Comparison of ENCODE assay signal across 17 cellular contexts in the genomic region with DNA sequence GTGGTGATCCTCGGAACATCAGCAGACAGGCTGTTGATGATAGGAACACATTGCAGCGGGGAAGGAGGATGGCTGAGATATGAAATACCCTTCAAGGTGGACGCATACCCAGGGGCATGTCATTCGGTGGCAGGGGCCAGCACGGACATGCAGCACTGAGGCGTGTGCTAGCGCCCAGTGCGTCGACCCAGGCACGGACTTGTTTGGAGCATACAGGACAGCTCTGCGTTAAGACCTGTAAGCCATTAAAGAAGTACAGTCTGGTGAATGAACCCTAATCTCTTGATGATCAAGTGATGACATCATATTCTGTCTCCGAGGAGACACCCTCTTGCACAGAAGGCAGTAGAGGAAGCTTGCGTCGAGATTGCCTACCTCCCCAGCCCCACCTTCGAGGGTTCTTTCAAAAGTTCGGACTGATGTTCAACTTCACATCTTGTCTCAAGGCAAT.
DNase-seq lines count a peak whose midpoint lies in the region; ATAC-seq lines count a peak whose summit lies in the region.
"Had no signal": no experiment of that assay in that cellular context is flagged by ENCODE, and none has a peak within 500 bp of the region (broad histone marks: within the 10 kb centered on the region; RNA-seq: fewer than 3 reads in every experiment).

No MANE protein-coding gene starts in this region.

- H2AK5ac ChIP-seq in neuronal stem cell (ENCODE audit: low read depth, low read length), result no peak overlapping the region

- no peak overlapping the region for H2BK5ac ChIP-seq in neuronal stem cell (ENCODE audit: low read length)

- no peaks in the 10 kb centered on the region for H3K79me2 ChIP-seq in GM23248 (ENCODE audit: insufficient read depth)

- no peak overlapping the region for H4K8ac ChIP-seq in neuronal stem cell (ENCODE audit: low read depth, low read length)

- H3K4ac ChIP-seq in neuronal stem cell (ENCODE audit: low read length), result no peak overlapping the region

- peaks cover 31% of the 10 kb centered on the region for H3K4me1 ChIP-seq in GM23248 (ENCODE audit: insufficient read depth)
- H3K4me1 ChIP-seq in SJSA1 (replicated peaks), result peaks cover 21% of the 10 kb centered on the region
- H3K4me1 ChIP-seq in neuronal stem cell (ENCODE audit: control insufficient read depth in 2 of 2, insufficient read depth in 1 of 2, low read depth in 1 of 2, low read length in 2 of 2), result peaks cover 3% of the 10 kb centered on the region in 2 donors
- H3K4me1 ChIP-seq: ascending aorta, left lung, testis had no signal

- peak; percentile 94 for ATAC-seq in esophagus mucosa

- H3K4me2 ChIP-seq in GM23248 (ENCODE audit: unreplicated experiment) (peak overlapping the region; percentile 50), neuronal stem cell (ENCODE audit: insufficient read depth, low read length, poor library complexity, severe bottlenecking) (no peak overlapping the region)

- no peak overlapping the region for H2BK15ac ChIP-seq in neuronal stem cell (ENCODE audit: low read length)

- peak overlapping the region; percentile 21 for H3K23ac ChIP-seq in neuronal stem cell (ENCODE audit: low read depth, low read length, poor library complexity)

- H3K18ac ChIP-seq in neuronal stem cell (ENCODE audit: low read length), result no peak overlapping the region

- H3K9me3 ChIP-seq in GM23248 (ENCODE audit: low read depth), result no peaks in the 10 kb centered on the region
- no peaks in the 10 kb centered on the region for H3K9me3 ChIP-seq in SJSA1 (replicated peaks)
- no peaks in the 10 kb centered on the region for H3K9me3 ChIP-seq in neuronal stem cell (replicated peaks in 1 of 2; ENCODE audit: control insufficient read depth in 2 of 2, insufficient read depth in 1 of 2, low read depth in 1 of 2, low read length in 2 of 2)
- H3K9me3 ChIP-seq: ascending aorta, left lung, testis had no signal

- H3K9ac ChIP-seq in GM23248 (peak overlapping the region; percentile 64), neuronal stem cell (ENCODE audit: low read depth, low read length, poor library complexity) (no peak overlapping the region)

- H3K9me2 ChIP-seq in GM23248 (ENCODE audit: insufficient read depth), result no peaks in the 10 kb centered on the region

- H2BK12ac ChIP-seq in neuronal stem cell (ENCODE audit: low read length), result no peak overlapping the region

- WGBS in GM23248 (ENCODE audit: low coverage in 1 of 2, low lambda C conversion rate in 2 of 2, missing lambda C conversion rate in 2 of 2), 2 experiments, result 83 to 86% methylated on average over 16 of the region's 16 CpGs
- WGBS in neuronal stem cell (ENCODE audit: extremely low coverage in 2 of 2, insufficient read length in 2 of 2, insufficient replicate concordance in 1 of 2), 2 donors, result no CpG with 5 or more reads among the region's 16 CpGs

- H4K20me1 ChIP-seq in GM23248 (ENCODE audit: insufficient read depth), result no peaks in the 10 kb centered on the region

- in situ Hi-C loops in GM23248 (cut with MboI), result no loop called here

- no peaks in the 10 kb centered on the region for H3K79me1 ChIP-seq in neuronal stem cell (ENCODE audit: low read depth, low read length)

- H3K27me3 ChIP-seq in GM23248 (replicated peaks; ENCODE audit: insufficient read depth) (no peaks in the 10 kb centered on the region), SJSA1 (replicated peaks) (no peaks in the 10 kb centered on the region), neuronal stem cell (ENCODE audit: control insufficient read depth in 3 of 3, insufficient read depth in 3 of 3, low read depth in 1 of 3, low read length in 3 of 3) (no peaks in the 10 kb centered on the region)
- H3K27me3 ChIP-seq: ascending aorta, left lung, testis had no signal

- H4K91ac ChIP-seq in neuronal stem cell (ENCODE audit: low read depth, low read length, poor library complexity), result no peak overlapping the region

- H3F3A ChIP-seq in GM23248 (ENCODE audit: insufficient read depth), result peaks cover 25% of the 10 kb centered on the region

- peak overlapping the region; percentile 42 for H3K14ac ChIP-seq in neuronal stem cell (ENCODE audit: low read length)

- H2BK120ac ChIP-seq in neuronal stem cell (ENCODE audit: low read depth, low read length), result no peak overlapping the region

- H3K4me3 ChIP-seq in GM23248, result peak overlapping the region; percentile 17; the same call in 1 of the 2 replicates
- no peak overlapping the region for H3K4me3 ChIP-seq in SJSA1
- H3K4me3 ChIP-seq in neuronal stem cell (ENCODE audit: low read length in 2 of 2), result no peak overlapping the region
- H3K4me3 ChIP-seq: ascending aorta, coronary artery, left lung, testis had no signal

- peak overlapping the region; percentile 67 for H2AFZ ChIP-seq in GM23248
- peak overlapping the region; percentile 42 for H2AFZ ChIP-seq in neuronal stem cell (ENCODE audit: low read length)

- H3K27ac ChIP-seq in GM23248, result peak overlapping the region; percentile 84
- H3K27ac ChIP-seq in SJSA1, result peak overlapping the region; percentile 94
- H3K27ac ChIP-seq in neuronal stem cell (replicated peaks; ENCODE audit: low read length), result no peak overlapping the region
- H3K27ac ChIP-seq: ascending aorta, coronary artery, testis had no signal

- H3K36me3 ChIP-seq in GM23248 (ENCODE audit: low read depth), result no peaks in the 10 kb centered on the region
- H3K36me3 ChIP-seq in SJSA1, result no peaks in the 10 kb centered on the region
- peaks cover 2 to 5% of the 10 kb centered on the region in 2 donors for H3K36me3 ChIP-seq in neuronal stem cell (replicated peaks in 1 of 2; ENCODE audit: control insufficient read depth in 2 of 2, insufficient read depth in 2 of 2, low read length in 2 of 2)
- H3K36me3 ChIP-seq: ascending aorta had no signal

- DNase-seq in GM23248 (peak; percentile 22), SJSA1 (ENCODE audit: low read depth in 1 of 2, low spot score in 2 of 2) (no peak), neuronal stem cell (ENCODE audit: low spot score) (no peak), NCI-H2029 treated with DMSO at 0.1 percent for 48 hours (lab: John Stamatoyannopoulos, UW) (no peak), HuH-7 (ENCODE audit: low spot score) (no peak), SKM-1 treated with dmso at 0.1 percent for 144 hours (lab: John Stamatoyannopoulos, UW; ENCODE audit: unreplicated experiment) (no peak)
- DNase-seq: activated CD4-positive, alpha-beta memory T cell treated with anti-CD3 and anti-CD28 coated beads, Interleukin-2, amount 10 ng/mL, durations not matched to agents 7 days and 5 days; activated naive CD4-positive, alpha-beta T cell treated with Interleukin-2 at 50 U/mL for 16 hours; AML-193; NCI-H1930; NCI-H446 treated with DMSO at 0.1 percent for 48 hours; retina; testis had no signal
